9 cellular contexts compared by ENCODE assay signal in the genomic region with DNA sequence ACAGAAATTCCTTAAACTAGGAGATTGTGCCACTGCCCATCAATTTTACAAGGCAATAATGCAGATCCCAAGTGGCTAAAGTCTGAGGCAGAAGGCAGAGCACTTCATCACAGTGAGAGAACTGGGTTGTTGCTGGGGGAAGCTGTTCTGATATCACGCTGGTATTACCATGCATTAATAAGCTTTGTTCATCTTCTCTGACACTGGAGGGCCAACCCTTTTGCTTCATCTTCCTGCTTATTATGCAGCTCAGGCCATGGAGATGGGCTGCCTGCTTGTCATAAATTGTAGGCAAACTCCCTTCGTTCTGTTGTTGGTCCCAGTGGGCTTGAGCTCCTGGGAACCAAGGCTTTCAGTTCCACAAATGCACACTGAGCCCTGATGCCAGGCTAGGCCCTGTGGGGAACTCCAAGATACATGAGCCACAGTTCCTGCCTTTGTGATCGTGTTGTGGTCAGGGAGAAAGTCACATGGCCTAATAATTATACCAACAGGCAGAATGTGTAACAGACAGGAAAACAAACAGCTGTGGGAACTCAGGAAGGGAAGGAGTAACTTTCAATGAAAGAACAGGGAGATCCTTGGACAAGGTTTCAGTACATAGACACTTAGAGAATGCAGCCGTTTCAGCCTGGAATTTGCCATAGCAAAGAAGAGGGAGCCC. TPM values are rescaled to one million over a fixed set of nuclear protein-coding genes. Genes with fewer than 3 reads are reported as not detected.
DNase-seq lines count a peak whose midpoint lies in the region; ATAC-seq and TF ChIP-seq lines count a peak whose summit lies in the region.
"Had no signal": no experiment of that assay in that cellular context is flagged by ENCODE, and none has a peak within 500 bp of the region (broad histone marks: within the 10 kb centered on the region; RNA-seq: fewer than 3 reads in every experiment).

No MANE protein-coding gene starts in this region.

- H3K36me3 ChIP-seq in heart left ventricle (no peaks in the 10 kb centered on the region), thoracic aorta (no peaks in the 10 kb centered on the region)

- peak; percentile 64 to 75 (median 72) for ATAC-seq in heart left ventricle
- peak; percentile 68 for ATAC-seq in thoracic aorta (ENCODE audit: insufficient number of reproducible peaks, low FRiP score, low read depth)
- no peak for ATAC-seq in HG02763 (IDR thresholded peaks at IDR 0.05; ENCODE audit: unreplicated experiment)
- no peak for ATAC-seq in GM19395 (IDR thresholded peaks at IDR 0.05; ENCODE audit: unreplicated experiment)

- no peak for TF ChIP-seq POLR2A in heart left ventricle (IDR thresholded peaks at IDR 0.05)

- peaks cover 0 to 16% (median 4%) of the 10 kb centered on the region in 12 donors for H3K4me1 ChIP-seq in heart left ventricle
- H3K4me1 ChIP-seq in thoracic aorta (ENCODE audit: control insufficient read depth in 1 of 2, low read depth in 2 of 2): peaks cover 12 to 21% of the 10 kb centered on the region in 2 donors

- H3K9me3 ChIP-seq in heart left ventricle (peaks cover 0 to 25% (median 4%) of the 10 kb centered on the region in 12 donors), thoracic aorta (no peaks in the 10 kb centered on the region)

- H3K27me3 ChIP-seq in heart left ventricle (no peaks in the 10 kb centered on the region), thoracic aorta (replicated peaks; ENCODE audit: insufficient read depth) (no peaks in the 10 kb centered on the region)

- peak overlapping the region in 1 of 12 donors; percentile 16 for H3K27ac ChIP-seq in heart left ventricle
- H3K27ac ChIP-seq in thoracic aorta: peak overlapping the region; percentile 32 to 57
- H3K27ac ChIP-seq: C4-2B had no signal

- no peak overlapping the region for H3K4me3 ChIP-seq in heart left ventricle
- H3K4me3 ChIP-seq in thoracic aorta: no peak overlapping the region

- TF ChIP-seq CTCF in heart left ventricle (IDR thresholded peaks at IDR 0.05): no peak
- no peak for TF ChIP-seq CTCF in thoracic aorta (IDR thresholded peaks at IDR 0.05)

- DNase-seq in NCI-H2171 treated with DMSO at 0.1 percent for 48 hours (lab: John Stamatoyannopoulos, UW): peak; percentile 21
- no peak for DNase-seq in NCI-H2171 (lab: John Stamatoyannopoulos, UW)
- peak; percentile 78 for DNase-seq in SW480 (ENCODE audit: low spot score)
- peak in 1 of 5 donors; percentile 41 for DNase-seq in heart left ventricle
- DNase-seq in thoracic aorta (ENCODE audit: low spot score): no peak
- DNase-seq in T-helper 9 cell: no peak

- intact Hi-C loops in heart left ventricle (cut with DNase I): no loop called here

- 22 to 52% (median 37%) methylated on average over 3 to 4 of the region's 4 CpGs for WGBS in heart left ventricle, 4 donors

RNA-seq across cellular contexts. Expression of a gene that starts 49.1 kb away (rescaled TPM):
- total RNA-seq in heart left ventricle (10 to 100 TPM in 3 of 9 donors, 1 to 10 TPM in 6; 4.9 to 16.2 (median 7.3) TPM), thoracic aorta (10 to 100 TPM; 16.4 to 17.4 TPM)
- polyA plus RNA-seq in heart left ventricle: 1 to 10 TPM; 1.9 to 3.5 TPM

Comparison
In these comparisons a context has a peak if more than half of its experiments do, and no peak if none do; other contexts are left out.
1. DNase-seq: peak in NCI-H2171 treated with DMSO at 0.1 percent for 48 hours (single experiment) and SW480 (single experiment); none in NCI-H2171 (single experiment), thoracic aorta (single experiment) and T-helper 9 cell (single experiment).
2. ATAC-seq: peak in heart left ventricle (4 of 4) and thoracic aorta (single experiment); none in HG02763 (single experiment) and GM19395 (single experiment).